25 cellular contexts compared by ENCODE assay signal in genomic region chr10:132212816-132213215, GRCh38. TPM values are rescaled to one million over a fixed set of nuclear protein-coding genes. Genes with fewer than 3 reads are reported as not detected.
DNase-seq lines count a peak whose midpoint lies in the region; ATAC-seq, FAIRE-seq and TF ChIP-seq lines count a peak whose summit lies in the region.
"Had no signal": no experiment of that assay in that cellular context is flagged by ENCODE, and none has a peak within 500 bp of the region (broad histone marks: within the 10 kb centered on the region; RNA-seq: fewer than 3 reads in every experiment).

No MANE protein-coding gene starts in this region.

- ATAC-seq in left ventricle myocardium superior (no peak), Right ventricle myocardium inferior (no peak)
- ATAC-seq: A549; CD8-positive, alpha-beta T cell; GM12878 had no signal

- intact Hi-C loops in left ventricle myocardium superior (cut with micrococcal nuclease): no loop called here
- intact Hi-C loops in Right ventricle myocardium inferior (cut with DNase I): no loop called here
- intact Hi-C loops in kidney (cut with DNase I): no loop called here

- DNase-seq in left ventricle myocardium superior (peak; percentile 15), Right ventricle myocardium inferior (ENCODE audit: missing footprints) (no peak), kidney (peak; percentile 46), NCI-H2196 (lab: John Stamatoyannopoulos, UW; ENCODE audit: unreplicated experiment) (no peak), endodermal cell (no peak)
- DNase-seq: AML-193; CD4-positive, alpha-beta T cell; CD8-positive, alpha-beta T cell; COR-L47; DMS 273 treated with DMSO at 0.1 percent for 48 hours; DMS153; DMS53; DMS79; DND-41; EL; GDM1 had no signal

- H3K9ac ChIP-seq in kidney (ENCODE audit: low read length in 2 of 2): no peak overlapping the region
- H3K9ac ChIP-seq in endodermal cell (ENCODE audit: extremely low read depth, low read length, poor library complexity, severe bottlenecking): no peak overlapping the region
- H3K9ac ChIP-seq: BLaER1 treated with 17β-estradiol and CSF1 and Interleukin-3, amounts not matched to agents 10 nM and 100 nM had no signal

- H3K4me3 ChIP-seq in kidney (ENCODE audit: low read length in 2 of 2) (no peak overlapping the region), endodermal cell (ENCODE audit: low read length) (no peak overlapping the region)
- H3K4me3 ChIP-seq: A549; BLaER1 treated with 17β-estradiol and CSF1 and Interleukin-3, amounts not matched to agents 10 nM and 100 nM; GM12878 had no signal

- no peaks in the 10 kb centered on the region for H3K27me3 ChIP-seq in endodermal cell (ENCODE audit: control insufficient read depth, insufficient read depth, low read length, poor library complexity, severe bottlenecking)

- no peaks in the 10 kb centered on the region for H3K4me1 Mint-ChIP-seq in endodermal cell

- peaks cover 5% of the 10 kb centered on the region for H3K27me3 Mint-ChIP-seq in endodermal cell (ENCODE audit: insufficient read depth)
- H3K27me3 Mint-ChIP-seq: B cell; CD4-positive, alpha-beta T cell had no signal

- no peak for FAIRE-seq in kidney (lab: Jason Lieb, UNC)
- FAIRE-seq: A549, GM12878, GM12892, GM18507, GM19239 had no signal

- TF ChIP-seq CTCF in kidney (IDR thresholded peaks at IDR 0.05; ENCODE audit: borderline replicate concordance, extremely low read depth, insufficient read depth) (no peak), endodermal cell (conservative IDR thresholded peaks at IDR 0.05) (no peak)

- WGBS in endodermal cell (ENCODE audit: insufficient coverage in 1 of 2, insufficient read length in 1 of 2), 2 experiments: 88 to 92% methylated on average over 9 of the region's 9 CpGs

- H3K4me3 Mint-ChIP-seq in endodermal cell: no peak overlapping the region
- H3K4me3 Mint-ChIP-seq: B cell; CD4-positive, alpha-beta T cell; CD8-positive, alpha-beta T cell had no signal

- H3K27ac ChIP-seq in kidney (ENCODE audit: low read depth in 2 of 2, low read length in 2 of 2) (no peak overlapping the region), endodermal cell (ENCODE audit: low read depth, low read length) (no peak overlapping the region)
- H3K27ac ChIP-seq: 22Rv1; A549; BLaER1 treated with 17β-estradiol and CSF1 and Interleukin-3, amounts not matched to agents 10 nM and 100 nM; C4-2B had no signal

- H3K36me3 Mint-ChIP-seq in endodermal cell (ENCODE audit: low read depth): peaks cover 9% of the 10 kb centered on the region

- H3K9me3 Mint-ChIP-seq in endodermal cell: peaks cover 46% of the 10 kb centered on the region

- H3K9me3 ChIP-seq in kidney (ENCODE audit: control insufficient read depth in 1 of 2, low read length in 2 of 2) (peaks cover 4 to 9% of the 10 kb centered on the region in 2 donors), endodermal cell (ENCODE audit: control insufficient read depth, low read length) (peaks cover 16% of the 10 kb centered on the region)

- H3K27ac Mint-ChIP-seq in endodermal cell: no peak overlapping the region
- H3K27ac Mint-ChIP-seq: B cell; CD4-positive, alpha-beta T cell; CD8-positive, alpha-beta T cell had no signal

- H3K4me1 ChIP-seq in kidney (ENCODE audit: control insufficient read depth in 1 of 2, insufficient read depth in 1 of 2, low read depth in 1 of 2, low read length in 2 of 2) (no peaks in the 10 kb centered on the region), endodermal cell (ENCODE audit: control insufficient read depth, insufficient read depth, low read length) (no peaks in the 10 kb centered on the region)
- H3K4me1 ChIP-seq: A549 had no signal

- H3K36me3 ChIP-seq in kidney (ENCODE audit: control insufficient read depth in 1 of 2, insufficient read depth in 2 of 2, low read length in 2 of 2) (no peaks in the 10 kb centered on the region), endodermal cell (ENCODE audit: control insufficient read depth, insufficient read depth, low read length) (no peaks in the 10 kb centered on the region)

RNA-seq across cellular contexts. Expression of gene DPYSL4, which starts 26.1 kb away (rescaled TPM):
- total RNA-seq in left ventricle myocardium superior (45.2 TPM), Right ventricle myocardium inferior (24.9 TPM), kidney (0.60 TPM), endodermal cell (10 to 100 TPM in 1 of 2 donors, 1 to 10 TPM in 1; 5.1 to 13.5 TPM)
- polyA plus RNA-seq in kidney (ENCODE audit: insufficient read depth, low read depth, low replicate concordance): not detected
- 62.3 TPM for polyA plus RNA-seq in endodermal cell (2013, experiment 1 of 2)
- 52.7 TPM for polyA plus RNA-seq in endodermal cell (2013, experiment 2 of 2)

Comparison
In these comparisons a context has a peak if more than half of its experiments do, and no peak if none do; other contexts are left out.
1. DNase-seq: peak in left ventricle myocardium superior (single experiment) and kidney (single experiment); none in Right ventricle myocardium inferior (single experiment), NCI-H2196 (single experiment) and endodermal cell (single experiment).